In genomic region chr12:88553941-88554658, GRCh38 we compare ENCODE assay signal across 9 cellular contexts. TPM values are rescaled to one million over a fixed set of nuclear protein-coding genes. Genes with fewer than 3 reads are reported as not detected.
DNase-seq lines count a peak whose midpoint lies in the region; ATAC-seq and TF ChIP-seq lines count a peak whose summit lies in the region.
"Had no signal": no experiment of that assay in that cellular context is flagged by ENCODE, and none has a peak within 500 bp of the region (broad histone marks: within the 10 kb centered on the region; RNA-seq: fewer than 3 reads in every experiment).

No MANE protein-coding gene starts in this region.

- H3K79me2 ChIP-seq in hepatocyte, result peaks cover 74% of the 10 kb centered on the region

- H3K27me3 ChIP-seq in hepatocyte, result no peaks in the 10 kb centered on the region

- H3K9me3 ChIP-seq in hepatocyte (ENCODE audit: low read depth), result no peaks in the 10 kb centered on the region

- no peaks in the 10 kb centered on the region for H3K36me3 ChIP-seq in hepatocyte (replicated peaks; ENCODE audit: insufficient read depth, low read depth)
- no peaks in the 10 kb centered on the region for H3K36me3 ChIP-seq in urinary bladder (ENCODE audit: insufficient read depth)

- H2AFZ ChIP-seq in hepatocyte, result no peak overlapping the region

- no peak for TF ChIP-seq CTCF in hepatocyte (IDR thresholded peaks at IDR 0.05; ENCODE audit: poor library complexity)

- H4K20me1 ChIP-seq in hepatocyte (ENCODE audit: insufficient read depth, poor library complexity, severe bottlenecking), result no peaks in the 10 kb centered on the region

- H3K4me2 ChIP-seq in hepatocyte, result peak overlapping the region; percentile 27

- no peak for ATAC-seq in GM21723 (IDR thresholded peaks at IDR 0.05; ENCODE audit: unreplicated experiment)

- H3K4me1 ChIP-seq in hepatocyte (ENCODE audit: insufficient read depth) (peaks cover 11% of the 10 kb centered on the region), urinary bladder (ENCODE audit: insufficient read depth) (peaks cover 2% of the 10 kb centered on the region)

- H3K4me3 ChIP-seq in hepatocyte, result no peak overlapping the region
- H3K4me3 ChIP-seq in urinary bladder (ENCODE audit: low read depth, low read length), result no peak overlapping the region

- peak; percentile 44 for DNase-seq in NCI-H1694 treated with DMSO at 0.1 percent for 48 hours (lab: John Stamatoyannopoulos, UW)
- DNase-seq in NCI-H1694 (lab: John Stamatoyannopoulos, UW), result no peak
- peak; percentile 64 for DNase-seq in SK-MEL-5 (ENCODE audit: low read depth, low spot score)
- DNase-seq in hepatocyte (ENCODE audit: low spot score), result no peak
- DNase-seq in islet precursor cell, result no peak
- DNase-seq in NOMO-1 treated with DMSO at 0.1 percent for 48 hours (lab: John Stamatoyannopoulos, UW; ENCODE audit: unreplicated experiment), result no peak

- H3K27ac ChIP-seq in hepatocyte (peak overlapping the region; percentile 8), urinary bladder (ENCODE audit: low read depth) (peak overlapping the region; percentile 38)
- H3K27ac ChIP-seq: 22Rv1 had no signal

- no peaks in the 10 kb centered on the region for H3K9me2 ChIP-seq in hepatocyte (replicated peaks; ENCODE audit: insufficient read depth)

- in situ Hi-C loops in SK-MEL-5 (cut with HindIII; ENCODE audit: low pct_unique_long_range_greater_than_20kb, low sequenced_read_pairs), result no loop called here

- 28% methylated on average over 3 of the region's 3 CpGs for WGBS in hepatocyte (ENCODE audit: low lambda C conversion rate, missing lambda C conversion rate)
- WGBS in urinary bladder, result 15% methylated on average over 3 of the region's 3 CpGs

RNA-seq across cellular contexts. Expression of gene KITLG, which starts 26.2 kb away (rescaled TPM):
- total RNA-seq in SK-MEL-5 (2014; rRNA removed; shearing (Covaris generic)), result 10.3 and 12.5 TPM in 2 replicates
- polyA plus RNA-seq in SK-MEL-5 (2015; cell fraction: cytosol; rRNA removed), result 4.6 and 6.1 TPM in 2 replicates
- 3.7 and 4.8 TPM in 2 replicates for polyA plus RNA-seq in SK-MEL-5 (2015; cell fraction: nucleus; rRNA removed)
- total RNA-seq in hepatocyte (28.6 and 30.4 TPM in 2 replicates), urinary bladder (75.7 TPM)
- polyA plus RNA-seq in hepatocyte (3.1 and 4.3 TPM in 2 replicates), urinary bladder (25.3 TPM)

Comparison
In these comparisons a context has a peak if more than half of its experiments do, and no peak if none do; other contexts are left out.
1. DNase-seq: peak in NCI-H1694 treated with DMSO at 0.1 percent for 48 hours (single experiment) and SK-MEL-5 (single experiment); none in NCI-H1694 (single experiment), hepatocyte (single experiment), islet precursor cell (single experiment) and NOMO-1 treated with DMSO at 0.1 percent for 48 hours (single experiment).